Comparison of ENCODE assay signal across 18 cellular contexts in genomic region chr10:131533846-131534526, GRCh38.
"Had no signal": no experiment of that assay in that cellular context is flagged by ENCODE, and none has a peak within 500 bp of the region (broad histone marks: within the 10 kb centered on the region; RNA-seq: fewer than 3 reads in every experiment).

No MANE protein-coding gene starts in this region.

- DNase-seq: KBM-7, MV-4-11, NCI-H1048, NCI-H1105, NCI-H1417, NCI-H1436 treated with DMSO at 0.1 percent for 48 hours, NCI-H1694, NCI-H187 treated with DMSO at 0.1 percent for 48 hours, NCI-H2029 treated with DMSO at 0.1 percent for 48 hours, NCI-H2171 treated with DMSO at 0.1 percent for 48 hours, NCI-H345, NCI-H526 treated with DMSO at 0.1 percent for 48 hours, NCI-H748 treated with DMSO at 0.1 percent for 48 hours, SHP77 treated with DMSO at 0.1 percent for 48 hours, SJCRH30 had no signal

- H3K4me1 ChIP-seq: SJCRH30 had no signal

- H3K4me3 ChIP-seq: SJCRH30 had no signal

- H3K9me3 ChIP-seq: SJCRH30 had no signal

- H3K27ac ChIP-seq: RWPE1, SJCRH30 had no signal

- H3K36me3 ChIP-seq: SJCRH30 had no signal

- H3K27me3 ChIP-seq: SJCRH30 had no signal

- ATAC-seq: Right ventricle myocardium inferior, SK-N-SH treated with all-trans-retinoic acid at 6 μM for 48 hours had no signal
